In the genomic region with DNA sequence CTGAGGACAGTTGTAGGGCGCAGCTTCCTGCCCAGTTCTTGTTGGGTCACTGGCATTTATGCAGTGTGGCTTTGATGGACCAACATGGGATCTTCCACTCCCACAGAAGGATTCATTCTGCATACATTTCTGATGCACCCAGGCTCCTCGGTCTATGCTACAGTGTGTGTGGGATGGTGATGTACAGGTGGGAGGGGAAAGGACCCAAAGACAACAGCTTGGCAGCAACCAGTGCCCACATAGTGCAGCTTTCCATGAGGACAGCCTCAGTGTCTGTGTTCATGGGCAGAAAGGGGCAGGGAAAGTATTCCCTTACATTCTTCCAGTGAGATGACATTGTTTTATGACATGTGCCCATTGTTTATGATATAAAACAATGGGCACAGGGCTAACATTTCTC, we compare ENCODE assay signal across 12 cellular contexts.
DNase-seq lines count a peak whose midpoint lies in the region; ATAC-seq and TF ChIP-seq lines count a peak whose summit lies in the region.
"Had no signal": no experiment of that assay in that cellular context is flagged by ENCODE, and none has a peak within 500 bp of the region (broad histone marks: within the 10 kb centered on the region; RNA-seq: fewer than 3 reads in every experiment).

No MANE protein-coding gene starts in this region.

- H3K9me3 ChIP-seq in trophoblast cell (ENCODE audit: insufficient read depth, low read depth, low read length): no peaks in the 10 kb centered on the region
- H3K9me3 ChIP-seq: HAP-1 had no signal

- CTCF ChIA-PET in Calu3 (lab: Charles Lee) (no interaction called here), GM10248 (lab: Yijun Ruan, JAX) (no interaction called here)

- no peaks in the 10 kb centered on the region for H3K9me3 Mint-ChIP-seq in Calu3 (ENCODE audit: low read depth, unreplicated experiment)
- H3K9me3 Mint-ChIP-seq: HFFc6 had no signal

- no peak for DNase-seq in Calu3
- DNase-seq in trophoblast cell: no peak
- DNase-seq in GM10248 (ENCODE audit: extremely low spot score): no peak
- no peak for DNase-seq in SIG-M5 treated with dmso at 0.1 percent for 504 hours (lab: John Stamatoyannopoulos, UW; ENCODE audit: unreplicated experiment)
- DNase-seq: CD4-positive, CD25-positive, alpha-beta regulatory T cell; DMS79 treated with DMSO at 0.1 percent for 48 hours; EL; HFFc6; KG1 had no signal

- H3K4me2 ChIP-seq in KMS-11 (peak overlapping the region; percentile 47), trophoblast cell (ENCODE audit: low read length) (no peak overlapping the region)

- H2AFZ ChIP-seq in KMS-11 (ENCODE audit: low read depth): no peak overlapping the region
- no peak overlapping the region for H2AFZ ChIP-seq in trophoblast cell (ENCODE audit: insufficient read depth, low read length, poor library complexity)

- H3K27ac ChIP-seq in KMS-11 (no peak overlapping the region), trophoblast cell (ENCODE audit: low read depth, low read length) (no peak overlapping the region)

- no peak overlapping the region for H3K14ac ChIP-seq in trophoblast cell (ENCODE audit: low read length)

- POLR2A ChIA-PET in GM10248 (lab: Yijun Ruan, JAX): no interaction called here

- H4K8ac ChIP-seq in trophoblast cell (ENCODE audit: low read depth, low read length): no peak overlapping the region

- H3K4me1 Mint-ChIP-seq in Calu3 (ENCODE audit: low read depth, unreplicated experiment): peaks cover 14% of the 10 kb centered on the region
- H3K4me1 Mint-ChIP-seq: CD4-positive, CD25-positive, alpha-beta regulatory T cell had no signal

- no peak overlapping the region for H3K9ac ChIP-seq in KMS-11
- H3K9ac ChIP-seq in trophoblast cell (ENCODE audit: low read length): peak overlapping the region; percentile 38

- no peak overlapping the region for H3K23ac ChIP-seq in trophoblast cell (ENCODE audit: low read length)

- no peak overlapping the region for H3K4me3 Mint-ChIP-seq in Calu3 (ENCODE audit: low read depth, unreplicated experiment)
- H3K4me3 Mint-ChIP-seq: CD4-positive, CD25-positive, alpha-beta regulatory T cell; HFFc6 had no signal

- H3K27ac Mint-ChIP-seq in Calu3 (ENCODE audit: unreplicated experiment): peak overlapping the region; percentile 34
- H3K27ac Mint-ChIP-seq: CD4-positive, CD25-positive, alpha-beta regulatory T cell; HFFc6 had no signal

- H4K20me1 ChIP-seq in KMS-11 (ENCODE audit: insufficient read depth): no peaks in the 10 kb centered on the region

- no peak for TF ChIP-seq CTCF in Calu3 (IDR thresholded peaks at IDR 0.05; ENCODE audit: unreplicated experiment)
- no peak for TF ChIP-seq CTCF in KMS-11 (conservative IDR thresholded peaks at IDR 0.05; ENCODE audit: low read depth, low read length)
- TF ChIP-seq CTCF in GM10248 (IDR thresholded peaks at IDR 0.05; ENCODE audit: control extremely low read depth, extremely low read depth, low read depth, missing control alignments): no peak

- no CpG with 5 or more reads among the region's 2 CpGs for WGBS in trophoblast cell (ENCODE audit: extremely low coverage, insufficient coverage, insufficient read length)

- H2BK120ac ChIP-seq in trophoblast cell (ENCODE audit: insufficient read depth, low read length, poor library complexity): no peak overlapping the region

- H2BK5ac ChIP-seq in trophoblast cell (ENCODE audit: low read depth, low read length, poor library complexity): no peak overlapping the region

- peaks cover 88% of the 10 kb centered on the region for H3K36me3 Mint-ChIP-seq in Calu3 (ENCODE audit: insufficient read depth, unreplicated experiment)
- H3K36me3 Mint-ChIP-seq: CD4-positive, CD25-positive, alpha-beta regulatory T cell had no signal

- H3K4me1 ChIP-seq in KMS-11 (ENCODE audit: low read depth, poor library complexity, severe bottlenecking) (peaks cover 26% of the 10 kb centered on the region), trophoblast cell (ENCODE audit: control insufficient read depth in 1 of 2, insufficient read depth in 2 of 2, low read length in 2 of 2) (no peaks in the 10 kb centered on the region)
- H3K4me1 ChIP-seq: HAP-1 had no signal

- no peak overlapping the region for H3K18ac ChIP-seq in trophoblast cell (ENCODE audit: low read length)

- ATAC-seq in GM19395 (IDR thresholded peaks at IDR 0.05; ENCODE audit: unreplicated experiment): no peak

- H3K27me3 Mint-ChIP-seq in Calu3 (ENCODE audit: unreplicated experiment): no peaks in the 10 kb centered on the region

- H3K36me3 ChIP-seq in KMS-11 (ENCODE audit: insufficient read depth) (no peaks in the 10 kb centered on the region), trophoblast cell (ENCODE audit: control insufficient read depth in 1 of 2, insufficient read depth in 2 of 2, low read length in 2 of 2) (no peaks in the 10 kb centered on the region)
- H3K36me3 ChIP-seq: HAP-1 had no signal

- no peak overlapping the region for H4K91ac ChIP-seq in trophoblast cell (ENCODE audit: low read depth, low read length)

- BruUV-seq in Calu3 (replicated peaks; lab: Mats Ljungman, UMichigan): no TSS peak

- H4K12ac ChIP-seq in trophoblast cell (ENCODE audit: low read depth, low read length): no peak overlapping the region

- intact Hi-C loops in Calu3 (cut with micrococcal nuclease; ENCODE audit: unreplicated experiment): no loop called here

- no peak overlapping the region for H3K4ac ChIP-seq in trophoblast cell (ENCODE audit: low read depth, low read length)

- H3K27me3 ChIP-seq in KMS-11 (ENCODE audit: insufficient read depth, low read depth) (no peaks in the 10 kb centered on the region), trophoblast cell (ENCODE audit: insufficient read depth, low read length) (no peaks in the 10 kb centered on the region)

- H2BK12ac ChIP-seq in trophoblast cell (ENCODE audit: low read length): no peak overlapping the region

- no peak overlapping the region for H3K4me3 ChIP-seq in KMS-11 (IDR thresholded peaks at IDR 0.05; ENCODE audit: insufficient read depth, low read depth, low read length)
- no peak overlapping the region for H3K4me3 ChIP-seq in trophoblast cell (ENCODE audit: low read depth, low read length)
- H3K4me3 ChIP-seq: HAP-1 had no signal

- no peaks in the 10 kb centered on the region for H3K79me1 ChIP-seq in trophoblast cell (ENCODE audit: low read length)

- H2AK5ac ChIP-seq in trophoblast cell (ENCODE audit: low read length): no peak overlapping the region

- no peaks in the 10 kb centered on the region for H3K79me2 ChIP-seq in KMS-11 (ENCODE audit: insufficient read depth, low read depth)
- H3K79me2 ChIP-seq in trophoblast cell (ENCODE audit: control insufficient read depth, insufficient read depth, low read length, poor library complexity): no peaks in the 10 kb centered on the region
